8 cellular contexts compared by ENCODE assay signal in the genomic region with DNA sequence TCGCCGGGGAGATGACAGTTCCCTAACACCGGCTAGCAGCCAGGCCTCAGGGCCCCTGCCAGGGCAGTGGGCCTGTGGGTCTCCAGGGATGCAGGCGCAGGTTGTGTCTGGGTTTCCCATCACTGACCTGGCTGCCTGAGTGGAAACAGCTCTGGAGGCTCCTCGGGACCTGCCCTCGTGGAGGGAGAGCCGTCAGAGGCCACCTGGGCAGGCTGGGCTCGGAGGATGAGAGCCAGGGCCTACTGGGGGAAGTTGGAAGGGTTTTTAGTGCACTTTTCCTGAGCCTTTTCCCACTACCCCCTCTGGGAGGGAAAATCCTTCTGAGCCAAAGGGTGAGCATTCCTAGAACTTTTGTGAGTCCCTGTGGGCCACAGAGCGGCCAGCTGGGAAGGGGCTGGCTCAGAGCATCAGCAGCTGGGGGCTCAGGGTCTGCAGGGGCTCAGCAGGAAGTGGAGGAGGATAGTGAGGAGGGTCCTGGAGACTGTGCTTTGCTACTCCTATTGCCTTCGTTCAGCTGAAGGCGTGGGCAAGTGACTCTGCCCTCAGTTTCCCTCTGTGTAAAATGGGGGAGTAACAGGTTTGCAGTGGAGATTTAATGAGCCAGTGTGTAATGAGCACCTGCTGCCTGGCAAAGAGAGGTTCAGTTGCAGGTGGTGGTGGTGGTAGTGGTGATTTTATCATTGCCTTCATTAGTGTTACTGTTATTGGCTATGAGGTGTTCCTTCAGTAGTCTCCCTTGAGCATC. TPM values are rescaled to one million over a fixed set of nuclear protein-coding genes. Genes with fewer than 3 reads are reported as not detected.
DNase-seq lines count a peak whose midpoint lies in the region; ATAC-seq and TF ChIP-seq lines count a peak whose summit lies in the region.

No MANE protein-coding gene starts in this region.

- no peaks in the 10 kb centered on the region for H3K9me3 Mint-ChIP-seq in activated T-helper 2 cell treated with anti-CD3 and anti-CD28 coated beads, Interferon-gamma antibody, Interleukin-2, Interleukin-4, amounts not matched to agents 10 μg/mL and 5 μg/mL and 100 μg/mL, durations not matched to agents 14 hours and 24 hours and 36 hours
- no peaks in the 10 kb centered on the region for H3K9me3 Mint-ChIP-seq in stimulated activated naive B cell treated with anti-CD40 and anti-IgM and Interleukin-4, amounts not matched to agents 10 μg/mL and 1 μg/mL and 100 μg/mL, for 72 hours

- peak overlapping the region; percentile 79 for H3K9ac ChIP-seq in iPS-15b (ENCODE audit: low read depth, low read length)

- H3K4me3 ChIP-seq in HFF-Myc (replicated peaks; ENCODE audit: low read depth, low read length) (peak overlapping the region; percentile 98), iPS-15b (ENCODE audit: low read depth, low read length) (peak overlapping the region; percentile 90)

- ATAC-seq in stimulated activated naive B cell treated with anti-CD40 and anti-IgM and Interleukin-4, amounts not matched to agents 10 μg/mL and 1 μg/mL and 100 μg/mL, for 72 hours (replicated peaks): peak in 1 of 2 donors; percentile 4

- DNase-seq in HFF-Myc (ENCODE audit: extremely low read depth, low read depth): no peak
- DNase-seq in activated T-helper 2 cell treated with anti-CD3 and anti-CD28 coated beads, Interferon-gamma antibody, Interleukin-2, Interleukin-4, amounts not matched to agents 10 μg/mL and 5 μg/mL and 100 μg/mL, durations not matched to agents 14 hours and 24 hours and 36 hours (ENCODE audit: low spot score): no peak
- no peak for DNase-seq in stimulated activated naive B cell treated with anti-CD40 and anti-IgM and Interleukin-4, amounts not matched to agents 10 μg/mL and 1 μg/mL and 100 μg/mL, for 72 hours
- no peak for DNase-seq in COR-L47 (lab: John Stamatoyannopoulos, UW)
- DNase-seq in stimulated activated CD4-positive, alpha-beta T cell treated with anti-CD3 and anti-CD28 coated beads, Interleukin-4, amount 100 ng/mL, for 4 hours: no peak
- no peak for DNase-seq in UCSD-AML1 (lab: John Stamatoyannopoulos, UW; ENCODE audit: unreplicated experiment)
- no peak for DNase-seq in AG08396 (ENCODE audit: low spot score)

- no peaks in the 10 kb centered on the region for H3K27me3 ChIP-seq in iPS-15b (ENCODE audit: control insufficient read depth, insufficient read depth, low read length)

- H3K4me1 ChIP-seq in iPS-15b (ENCODE audit: control insufficient read depth, insufficient read depth, low read length): peaks cover 44% of the 10 kb centered on the region

- no peaks in the 10 kb centered on the region for H3K27me3 Mint-ChIP-seq in activated T-helper 2 cell treated with anti-CD3 and anti-CD28 coated beads, Interferon-gamma antibody, Interleukin-2, Interleukin-4, amounts not matched to agents 10 μg/mL and 5 μg/mL and 100 μg/mL, durations not matched to agents 14 hours and 24 hours and 36 hours (ENCODE audit: low read depth)
- H3K27me3 Mint-ChIP-seq in stimulated activated naive B cell treated with anti-CD40 and anti-IgM and Interleukin-4, amounts not matched to agents 10 μg/mL and 1 μg/mL and 100 μg/mL, for 72 hours: no peaks in the 10 kb centered on the region

- H3K27ac Mint-ChIP-seq in activated T-helper 2 cell treated with anti-CD3 and anti-CD28 coated beads, Interferon-gamma antibody, Interleukin-2, Interleukin-4, amounts not matched to agents 10 μg/mL and 5 μg/mL and 100 μg/mL, durations not matched to agents 14 hours and 24 hours and 36 hours: peak overlapping the region; percentile 91
- H3K27ac Mint-ChIP-seq in stimulated activated naive B cell treated with anti-CD40 and anti-IgM and Interleukin-4, amounts not matched to agents 10 μg/mL and 1 μg/mL and 100 μg/mL, for 72 hours: peak overlapping the region; percentile 99

- peaks cover 27% of the 10 kb centered on the region for H3K36me3 Mint-ChIP-seq in activated T-helper 2 cell treated with anti-CD3 and anti-CD28 coated beads, Interferon-gamma antibody, Interleukin-2, Interleukin-4, amounts not matched to agents 10 μg/mL and 5 μg/mL and 100 μg/mL, durations not matched to agents 14 hours and 24 hours and 36 hours (ENCODE audit: low read depth)
- peaks cover 6 to 35% of the 10 kb centered on the region in 2 donors for H3K36me3 Mint-ChIP-seq in stimulated activated naive B cell treated with anti-CD40 and anti-IgM and Interleukin-4, amounts not matched to agents 10 μg/mL and 1 μg/mL and 100 μg/mL, for 72 hours

- intact Hi-C loops in activated T-helper 2 cell treated with anti-CD3 and anti-CD28 coated beads, Interferon-gamma antibody, Interleukin-2, Interleukin-4, amounts not matched to agents 10 μg/mL and 5 μg/mL and 100 μg/mL, durations not matched to agents 14 hours and 24 hours and 36 hours (cut with micrococcal nuclease): loop anchor here (5.0 kb wide), 2 partner anchors 190 to 280 kb away; partner anchors contain the start of genes ACAD10, ATXN2 and BRAP

- H3K9me3 ChIP-seq in iPS-15b (ENCODE audit: control insufficient read depth, insufficient read depth, low read length): no peaks in the 10 kb centered on the region

- H3K4me3 Mint-ChIP-seq in activated T-helper 2 cell treated with anti-CD3 and anti-CD28 coated beads, Interferon-gamma antibody, Interleukin-2, Interleukin-4, amounts not matched to agents 10 μg/mL and 5 μg/mL and 100 μg/mL, durations not matched to agents 14 hours and 24 hours and 36 hours (ENCODE audit: low read depth): peak overlapping the region; percentile 92
- H3K4me3 Mint-ChIP-seq in stimulated activated naive B cell treated with anti-CD40 and anti-IgM and Interleukin-4, amounts not matched to agents 10 μg/mL and 1 μg/mL and 100 μg/mL, for 72 hours: peak overlapping the region; percentile 83 to 85

- H3K4me1 Mint-ChIP-seq in activated T-helper 2 cell treated with anti-CD3 and anti-CD28 coated beads, Interferon-gamma antibody, Interleukin-2, Interleukin-4, amounts not matched to agents 10 μg/mL and 5 μg/mL and 100 μg/mL, durations not matched to agents 14 hours and 24 hours and 36 hours (ENCODE audit: low read depth): peaks cover 60% of the 10 kb centered on the region
- H3K4me1 Mint-ChIP-seq in stimulated activated naive B cell treated with anti-CD40 and anti-IgM and Interleukin-4, amounts not matched to agents 10 μg/mL and 1 μg/mL and 100 μg/mL, for 72 hours: peaks cover 63 to 88% of the 10 kb centered on the region in 2 donors

- H3K36me3 ChIP-seq in iPS-15b (ENCODE audit: control insufficient read depth, insufficient read depth, low read length): peaks cover 2% of the 10 kb centered on the region

- no peak for TF ChIP-seq CTCF in HFF-Myc (IDR thresholded peaks at IDR 0.05; ENCODE audit: low read depth, low read length, missing control alignments)

RNA-seq across cellular contexts. Expression of gene SH2B3, which starts 1.8 kb away (rescaled TPM):
- 48.3 and 50.9 TPM in 2 replicates for total RNA-seq in activated T-helper 2 cell treated with anti-CD3 and anti-CD28 coated beads, Interferon-gamma antibody, Interleukin-2, Interleukin-4, amounts not matched to agents 10 μg/mL and 5 μg/mL and 100 μg/mL, durations not matched to agents 14 hours and 24 hours and 36 hours

RNA-seq across cellular contexts. Expression of gene PHETA1, which starts 38.6 kb away (rescaled TPM):
- 3.9 and 4.3 TPM in 2 replicates for total RNA-seq in activated T-helper 2 cell treated with anti-CD3 and anti-CD28 coated beads, Interferon-gamma antibody, Interleukin-2, Interleukin-4, amounts not matched to agents 10 μg/mL and 5 μg/mL and 100 μg/mL, durations not matched to agents 14 hours and 24 hours and 36 hours
